Comparison of ENCODE assay signal across 21 cellular contexts in genomic region chr12:2578191-2578590, GRCh38.
"Had no signal": no experiment of that assay in that cellular context is flagged by ENCODE, and none has a peak within 500 bp of the region (broad histone marks: within the 10 kb centered on the region; RNA-seq: fewer than 3 reads in every experiment).

No MANE protein-coding gene starts in this region.

- H3K4me1 Mint-ChIP-seq: immature natural killer cell had no signal

- H3K27me3 ChIP-seq: dorsolateral prefrontal cortex, esophagus muscularis mucosa, gastroesophageal sphincter had no signal

- H3K27ac Mint-ChIP-seq: immature natural killer cell had no signal

- H3K4me3 ChIP-seq: coronary artery, dorsolateral prefrontal cortex, esophagus muscularis mucosa, gastroesophageal sphincter, heart left ventricle, hepatocyte, left ventricle myocardium inferior, lower lobe of right lung had no signal

- H3K27ac ChIP-seq: coronary artery, dorsolateral prefrontal cortex, esophagus muscularis mucosa, foreskin keratinocyte, gastroesophageal sphincter, heart left ventricle, hepatocyte, left ventricle myocardium inferior, lower lobe of right lung had no signal

- H3K4me1 ChIP-seq: foreskin keratinocyte had no signal

- H3K36me3 ChIP-seq: lower lobe of right lung had no signal

- H3K4me2 ChIP-seq: hepatocyte had no signal

- H3K9me3 Mint-ChIP-seq: immature natural killer cell had no signal

- H3K4me3 Mint-ChIP-seq: immature natural killer cell had no signal

- H3K9me3 ChIP-seq: esophagus muscularis mucosa, gastroesophageal sphincter, heart left ventricle, left ventricle myocardium inferior, lower lobe of right lung had no signal

- ATAC-seq: foreskin keratinocyte, gastroesophageal sphincter, heart left ventricle, left colon, left lobe of liver, lower lobe of right lung had no signal

- H3K36me3 Mint-ChIP-seq: immature natural killer cell had no signal

- H3K79me2 ChIP-seq: hepatocyte had no signal

- H2AFZ ChIP-seq: hepatocyte had no signal

- DNase-seq: dermis blood vessel endothelial cell; effector CD4-positive, alpha-beta T cell; effector memory CD4-positive, alpha-beta T cell; foreskin keratinocyte; heart left ventricle; hypothalamus; immature natural killer cell; islet precursor cell; kidney; kidney glomerular epithelial cell; left colon; left ventricle myocardium inferior; lower lobe of right lung; mesenchymal stem cell; midbrain had no signal
